Comparison of ENCODE assay signal across 8 cellular contexts in the genomic region with DNA sequence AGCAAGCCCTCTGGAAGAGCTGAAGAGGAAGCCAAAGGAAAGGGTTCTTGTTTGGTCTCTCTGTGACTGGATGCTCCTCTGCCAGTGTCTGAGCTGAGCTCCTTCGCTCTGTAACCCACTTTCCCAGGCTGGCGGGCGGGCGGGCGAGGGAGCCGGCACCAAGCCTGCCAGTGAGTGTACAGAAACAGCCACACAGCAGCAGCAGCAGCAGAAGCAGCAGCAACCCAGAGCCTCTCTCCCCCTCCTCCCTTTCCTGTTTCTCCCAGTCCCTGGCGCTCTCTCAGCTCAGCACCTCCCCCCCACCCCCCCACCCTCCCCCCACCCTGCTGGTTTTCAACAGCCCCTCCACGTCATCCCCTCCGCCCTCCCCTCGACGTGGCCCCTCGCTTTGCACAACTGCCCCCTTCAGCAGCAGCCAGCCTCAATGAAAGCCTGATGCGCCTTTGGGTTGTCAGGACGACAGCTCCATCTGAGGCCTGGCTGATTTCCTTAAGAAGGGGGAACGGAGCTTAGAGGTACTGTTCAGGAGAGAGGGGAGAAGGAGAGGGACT. TPM values are rescaled to one million over a fixed set of nuclear protein-coding genes. Genes with fewer than 3 reads are reported as not detected.
DNase-seq lines count a peak whose midpoint lies in the region; ATAC-seq and TF ChIP-seq lines count a peak whose summit lies in the region.

A gene (minus strand): TSS at position 197 of the 551 bp plus-strand sequence.

- peak within 1 kb of the TSS; percentile 90 for H3K4me2 ChIP-seq in smooth muscle cell

- no peaks in the 10 kb centered on the region for H3K9me3 ChIP-seq in smooth muscle cell (replicated peaks; ENCODE audit: low read depth)
- no peaks in the 10 kb centered on the region for H3K9me3 ChIP-seq in CD4-positive, alpha-beta T cell (ENCODE audit: control insufficient read depth, low read length)

- H2AFZ ChIP-seq in smooth muscle cell (ENCODE audit: low read depth) = peak within 1 kb of the TSS; percentile 96

- H4K20me1 ChIP-seq in smooth muscle cell (ENCODE audit: low read depth) = no peaks in the 10 kb centered on the region

- no peak for ATAC-seq in CD4-positive, alpha-beta T cell (ENCODE audit: poor library complexity)
- ATAC-seq in HG02840 (IDR thresholded peaks at IDR 0.05; ENCODE audit: low FRiP score, unreplicated experiment) = no peak

- H3K9ac ChIP-seq in smooth muscle cell (ENCODE audit: low read depth) = peak within 1 kb of the TSS; percentile 52

- peaks cover 20% of the 10 kb centered on the region for H3K27me3 Mint-ChIP-seq in CD4-positive, alpha-beta T cell
- peaks cover 3% of the 10 kb centered on the region for H3K27me3 Mint-ChIP-seq in activated CD4-positive, alpha-beta memory T cell treated with anti-CD3 and anti-CD28 coated beads, Interleukin-2, amount 10 ng/mL, durations not matched to agents 7 days and 5 days

- intact Hi-C loops in CD4-positive, alpha-beta T cell (cut with DNase I, micrococcal nuclease) = no loop called here

- DNase-seq in KBM-7 (peak; percentile 62), amygdala (lab: John Stamatoyannopoulos, UW) (peak in 55 of 56 donors; percentile 21 to 93 (median 73)), smooth muscle cell (lab: John Stamatoyannopoulos, UW; ENCODE audit: unreplicated experiment) (peak; percentile 36), COLO668 (lab: John Stamatoyannopoulos, UW; ENCODE audit: unreplicated experiment) (no peak)
- DNase-seq in CD4-positive, alpha-beta T cell = no peak
- DNase-seq in activated CD4-positive, alpha-beta memory T cell treated with anti-CD3 and anti-CD28 coated beads, Interleukin-2, amount 10 ng/mL, durations not matched to agents 7 days and 5 days = no peak

- H3K9me3 Mint-ChIP-seq in CD4-positive, alpha-beta T cell = no peaks in the 10 kb centered on the region
- no peaks in the 10 kb centered on the region for H3K9me3 Mint-ChIP-seq in activated CD4-positive, alpha-beta memory T cell treated with anti-CD3 and anti-CD28 coated beads, Interleukin-2, amount 10 ng/mL, durations not matched to agents 7 days and 5 days

- H3K4me3 ChIP-seq in iPS-11a (ENCODE audit: low read depth, low read length) (peak within 1 kb of the TSS; percentile 73), smooth muscle cell (peak within 1 kb of the TSS; percentile 67)

- H3K4me3 Mint-ChIP-seq in CD4-positive, alpha-beta T cell = no peak within 1 kb of the TSS
- no peak within 1 kb of the TSS for H3K4me3 Mint-ChIP-seq in activated CD4-positive, alpha-beta memory T cell treated with anti-CD3 and anti-CD28 coated beads, Interleukin-2, amount 10 ng/mL, durations not matched to agents 7 days and 5 days

- WGBS in smooth muscle cell (ENCODE audit: low lambda C conversion rate) = 5% methylated on average over 13 of the region's 15 CpGs

- H3K36me3 Mint-ChIP-seq in CD4-positive, alpha-beta T cell (ENCODE audit: low read depth) = no peaks in the 10 kb centered on the region
- H3K36me3 Mint-ChIP-seq in activated CD4-positive, alpha-beta memory T cell treated with anti-CD3 and anti-CD28 coated beads, Interleukin-2, amount 10 ng/mL, durations not matched to agents 7 days and 5 days (ENCODE audit: low read depth) = no peaks in the 10 kb centered on the region

- POLR2A ChIA-PET in CD4-positive, alpha-beta T cell (lab: Charles Lee) = no interaction called here
- POLR2A ChIA-PET in activated CD4-positive, alpha-beta memory T cell treated with anti-CD3 and anti-CD28 coated beads, Interleukin-2, amount 10 ng/mL, durations not matched to agents 7 days and 5 days (lab: Charles Lee) = no interaction called here

- peaks cover 31% of the 10 kb centered on the region for H3K4me1 ChIP-seq in smooth muscle cell (ENCODE audit: low read depth)

- H3K79me2 ChIP-seq in smooth muscle cell (ENCODE audit: low read depth) = no peaks in the 10 kb centered on the region

- in situ Hi-C loops in KBM-7 (cut with MboI; ENCODE audit: low pct_unique_long_range_greater_than_20kb, low sequenced_read_pairs) = no loop called here

- no peak within 1 kb of the TSS for H3K27ac ChIP-seq in smooth muscle cell (ENCODE audit: low read depth)
- H3K27ac ChIP-seq in CD4-positive, alpha-beta T cell (ENCODE audit: low read depth, low read length) = no peak within 1 kb of the TSS

- CTCF ChIA-PET in CD4-positive, alpha-beta T cell (lab: Charles Lee) = no interaction called here
- CTCF ChIA-PET in activated CD4-positive, alpha-beta memory T cell treated with anti-CD3 and anti-CD28 coated beads, Interleukin-2, amount 10 ng/mL, durations not matched to agents 7 days and 5 days (lab: Charles Lee) = no interaction called here

- TF ChIP-seq CTCF in smooth muscle cell (IDR thresholded peaks at IDR 0.05; ENCODE audit: borderline replicate concordance, insufficient read depth, poor library complexity, severe bottlenecking) = no peak
- no peak for TF ChIP-seq CTCF in CD4-positive, alpha-beta T cell (IDR thresholded peaks at IDR 0.05)

- no peaks in the 10 kb centered on the region for H3K4me1 Mint-ChIP-seq in CD4-positive, alpha-beta T cell (ENCODE audit: low read depth)
- no peaks in the 10 kb centered on the region for H3K4me1 Mint-ChIP-seq in activated CD4-positive, alpha-beta memory T cell treated with anti-CD3 and anti-CD28 coated beads, Interleukin-2, amount 10 ng/mL, durations not matched to agents 7 days and 5 days

- H3F3A ChIP-seq in smooth muscle cell (ENCODE audit: low read depth) = no peaks in the 10 kb centered on the region

- no peak within 1 kb of the TSS for H3K27ac Mint-ChIP-seq in CD4-positive, alpha-beta T cell
- H3K27ac Mint-ChIP-seq in activated CD4-positive, alpha-beta memory T cell treated with anti-CD3 and anti-CD28 coated beads, Interleukin-2, amount 10 ng/mL, durations not matched to agents 7 days and 5 days = no peak within 1 kb of the TSS

- no peaks in the 10 kb centered on the region for H3K27me3 ChIP-seq in smooth muscle cell (ENCODE audit: low read depth)
- H3K27me3 ChIP-seq in CD4-positive, alpha-beta T cell (ENCODE audit: control insufficient read depth, insufficient read depth, low read length) = no peaks in the 10 kb centered on the region

- no peaks in the 10 kb centered on the region for H3K36me3 ChIP-seq in smooth muscle cell (ENCODE audit: low read depth)

RNA-seq across cellular contexts. Expression of the gene that starts here (rescaled TPM):
- total RNA-seq in smooth muscle cell = 11.2 and 11.8 TPM in 2 replicates
- polyA plus RNA-seq in smooth muscle cell = 11.8 and 13.6 TPM in 2 replicates
- not detected for total RNA-seq in CD4-positive, alpha-beta T cell
- total RNA-seq in activated CD4-positive, alpha-beta memory T cell treated with anti-CD3 and anti-CD28 coated beads, Interleukin-2, amount 10 ng/mL, durations not matched to agents 7 days and 5 days = not detected

Comparison
In these comparisons a context has a peak if more than half of its experiments do, and no peak if none do; other contexts are left out.
1. RNA of the gene that starts here (total RNA-seq): 11.2 to 11.8 TPM in smooth muscle cell; not detected in CD4-positive, alpha-beta T cell and not detected in activated CD4-positive, alpha-beta memory T cell treated with anti-CD3 and anti-CD28 coated beads, Interleukin-2, amount 10 ng/mL, durations not matched to agents 7 days and 5 days; every median in the first group is over 10 times any median in the second.
2. DNase-seq: peak in KBM-7 (single experiment), amygdala (55 of 56) and smooth muscle cell (single experiment); none in CD4-positive, alpha-beta T cell (0 of 10), COLO668 (single experiment) and activated CD4-positive, alpha-beta memory T cell treated with anti-CD3 and anti-CD28 coated beads, Interleukin-2, amount 10 ng/mL, durations not matched to agents 7 days and 5 days (single experiment).